21 cellular contexts compared by ENCODE assay signal in the genomic region with DNA sequence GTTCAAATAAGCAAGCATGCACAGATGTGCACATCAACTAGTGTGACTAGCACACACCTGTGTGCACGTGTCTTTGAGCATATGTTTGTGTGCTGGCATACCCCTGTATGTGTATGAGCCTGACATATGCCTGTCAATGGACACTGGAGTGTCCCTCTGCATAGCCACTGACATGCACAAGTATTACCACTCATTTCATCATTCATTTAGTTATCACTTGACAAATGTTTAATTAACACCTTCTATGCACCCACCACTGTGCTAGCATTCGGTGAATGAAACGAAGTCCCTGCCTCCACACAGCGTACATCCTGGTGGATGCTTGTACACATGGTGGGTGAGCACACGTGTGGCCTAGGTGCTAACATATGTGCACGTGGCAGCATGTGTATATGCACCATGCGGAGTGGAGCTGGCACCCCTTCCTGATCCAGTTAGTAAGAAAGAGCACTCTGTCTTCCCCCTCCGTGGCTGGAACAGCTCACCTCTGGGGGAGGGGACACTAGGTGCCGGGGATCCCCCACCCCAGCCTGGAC.
A peak's percentile ranks its signal among the peaks of the same experiment; 100 is the strongest.
DNase-seq lines count a peak whose midpoint lies in the region; ATAC-seq, FAIRE-seq and TF ChIP-seq lines count a peak whose summit lies in the region.
"Had no signal": no experiment of that assay in that cellular context is flagged by ENCODE, and none has a peak within 500 bp of the region (broad histone marks: within the 10 kb centered on the region; RNA-seq: fewer than 3 reads in every experiment).

No MANE protein-coding gene starts in this region.

- no peak overlapping the region for H3K4me3 ChIP-seq in K562
- no peak overlapping the region for H3K4me3 ChIP-seq in gastrocnemius medialis
- no peak overlapping the region for H3K4me3 ChIP-seq in testis
- H3K4me3 ChIP-seq: A549, GM23248 had no signal

- FAIRE-seq in K562 (lab: Jason Lieb, UNC) = no peak
- FAIRE-seq: A549, D721Med, G401.6, GM12891, GM19239, H54, HTR-8/SVneo had no signal

- TF ChIP-seq EP300 in K562 (IDR thresholded peaks at IDR 0.05; ENCODE audit: low read length) = no peak

- H3K4me2 ChIP-seq in K562 (ENCODE audit: insufficient read depth, low read length) = no peak overlapping the region
- H3K4me2 ChIP-seq: A549 had no signal

- no peaks in the 10 kb centered on the region for H3K9me3 ChIP-seq in K562 (replicated peaks; ENCODE audit: control insufficient read depth, insufficient read depth, low read depth, low read length)
- no peaks in the 10 kb centered on the region for H3K9me3 ChIP-seq in gastrocnemius medialis
- no peaks in the 10 kb centered on the region for H3K9me3 ChIP-seq in testis
- H3K9me3 ChIP-seq: Caco-2 had no signal

- no TSS peak for BruUV-seq in K562 (replicated peaks; lab: Mats Ljungman, UMichigan)

- no peak overlapping the region for H3K9ac ChIP-seq in K562 (ENCODE audit: insufficient read depth in 1 of 2, low read depth in 2 of 2, low read length in 2 of 2)
- H3K9ac ChIP-seq: GM23248 had no signal

- POLR2A ChIA-PET in K562 (lab: Yijun Ruan, JAX) = no interaction called here

- 6% methylated on average over 9 of the region's 9 CpGs for WGBS in K562 (ENCODE audit: insufficient coverage, low coverage, missing lambda C conversion rate)
- WGBS in testis, 2 donors = 89 to 92% methylated on average over 5 to 9 of the region's 9 CpGs

- no peak for TF ChIP-seq CTCF in K562 (IDR thresholded peaks at IDR 0.05 in 2 of 3, conservative IDR thresholded peaks at IDR 0.05 in 1 of 3; ENCODE audit: insufficient read depth in 2 of 3, low read depth in 1 of 3, low read length in 3 of 3)
- TF ChIP-seq CTCF in gastrocnemius medialis (IDR thresholded peaks at IDR 0.05 in 4 of 5, conservative IDR thresholded peaks at IDR 0.05 in 1 of 5) = no peak
- TF ChIP-seq CTCF in testis (IDR thresholded peaks at IDR 0.05) = no peak

- TF ChIP-seq RAD21 in K562 (CRISPR knock-in tag; conservative IDR thresholded peaks at IDR 0.05 in 1 of 2, IDR thresholded peaks at IDR 0.05 in 1 of 2) = no peak

- H3K27ac ChIP-seq in K562 (ENCODE audit: extremely low read depth, low read depth, low read length) (no peak overlapping the region; the same call in 2 of the 3 replicates), gastrocnemius medialis (peak overlapping the region in 3 of 4 donors; percentile 60 to 89 (median 80)), testis (no peak overlapping the region)
- H3K27ac ChIP-seq: 22Rv1, A549, C4-2B, GM23248 had no signal

- ATAC-seq in K562 (no peak), gastrocnemius medialis (no peak)
- ATAC-seq: A549 had no signal

- DNase-seq in NCI-H82 (lab: John Stamatoyannopoulos, UW) = peak; percentile 53
- no peak for DNase-seq in NCI-H82 treated with DMSO at 0.1 percent for 48 hours (lab: John Stamatoyannopoulos, UW; ENCODE audit: unreplicated experiment)
- DNase-seq in K562 (ENCODE audit: extremely low read depth in 1 of 4, low spot score in 3 of 4) = no peak
- no peak for DNase-seq in gastrocnemius medialis
- DNase-seq in NCI-H526 treated with DMSO at 0.1 percent for 48 hours (lab: John Stamatoyannopoulos, UW) = no peak
- DNase-seq in testis = no peak
- DNase-seq in occipital lobe (lab: John Stamatoyannopoulos, UW) = no peak
- DNase-seq: AML-193; Caco-2; CD4-positive, alpha-beta T cell; GM23248; HCEC 1CT had no signal

- no peaks in the 10 kb centered on the region for H3K9me1 ChIP-seq in K562 (ENCODE audit: control insufficient read depth, insufficient read depth, low read length)

- intact Hi-C loops in K562 (cut with micrococcal nuclease) (loop anchor here (10.0 kb wide), 1 partner anchor 101 kb away; no protein-coding TSS in a partner anchor), gastrocnemius medialis (cut with DNase I; ENCODE audit: low total_unique reads) (loop anchor here (10.0 kb wide), 1 partner anchor 191 kb away; no protein-coding TSS in a partner anchor), testis (cut with DNase I; ENCODE audit: low total_unique reads) (no loop called here)

- H3K36me3 ChIP-seq in K562 (ENCODE audit: control insufficient read depth, insufficient read depth, low read length) = no peaks in the 10 kb centered on the region
- H3K36me3 ChIP-seq in gastrocnemius medialis = no peaks in the 10 kb centered on the region
- H3K36me3 ChIP-seq in testis (ENCODE audit: low read depth, missing control alignments) = no peaks in the 10 kb centered on the region

- H3K4me1 ChIP-seq in K562 (replicated peaks in 1 of 2; ENCODE audit: control insufficient read depth in 2 of 2, insufficient read depth in 2 of 2, low read length in 2 of 2) = peaks cover 3 to 4% of the 10 kb centered on the region in 2 experiments; a peak in 2 of 5 replicates
- H3K4me1 ChIP-seq in gastrocnemius medialis = peaks cover 18 to 40% of the 10 kb centered on the region in 2 donors
- no peaks in the 10 kb centered on the region for H3K4me1 ChIP-seq in testis
- H3K4me1 ChIP-seq: Caco-2 had no signal

- no peak overlapping the region for H2AFZ ChIP-seq in K562 (ENCODE audit: low read depth, low read length)
- H2AFZ ChIP-seq: GM23248 had no signal

- H3K27me3 ChIP-seq in K562 (ENCODE audit: control insufficient read depth in 2 of 2, insufficient read depth in 2 of 2, low read length in 2 of 2) = peaks cover 0 to 21% of the 10 kb centered on the region in 2 experiments; a peak in 3 of 5 replicates
- no peaks in the 10 kb centered on the region for H3K27me3 ChIP-seq in gastrocnemius medialis
- no peaks in the 10 kb centered on the region for H3K27me3 ChIP-seq in testis

- in situ Hi-C loops in K562 (cut with MboI) (no loop called here), gastrocnemius medialis (cut with MboI; ENCODE audit: low sequenced_read_pairs in 4 of 4) (no loop called here)

- H4K20me1 ChIP-seq in K562 (replicated peaks; ENCODE audit: control insufficient read depth, insufficient read depth, low read length) = no peaks in the 10 kb centered on the region; the same call in 1 of the 2 replicates

- no peak for TF ChIP-seq POLR2A in K562 (conservative IDR thresholded peaks at IDR 0.05)
- no peak for TF ChIP-seq POLR2A in gastrocnemius medialis (IDR thresholded peaks at IDR 0.05)
- TF ChIP-seq POLR2A in testis (IDR thresholded peaks at IDR 0.05) = no peak

- H3K79me2 ChIP-seq in K562 (ENCODE audit: control insufficient read depth, insufficient read depth, low read length) = no peaks in the 10 kb centered on the region

- CTCF ChIA-PET in K562 (lab: Yijun Ruan, JAX; ENCODE audit: low intra/inter-chr PET ratio) = no interaction called here

TF ChIP-seq in K562, 482 proteins besides CTCF, POLR2A, EP300 and RAD21 (continues in another document):
- no peak for TF ChIP-seq ZNF699 (CRISPR knock-in tag; IDR thresholded peaks at IDR 0.05; ENCODE audit: insufficient replicate concordance)
- no peak for TF ChIP-seq BCL6 (CRISPR knock-in tag; IDR thresholded peaks at IDR 0.05)
- TF ChIP-seq ZEB2 (IDR thresholded peaks at IDR 0.05) = no peak

Comparison
In these comparisons a context has a peak if more than half of its experiments do, and no peak if none do; other contexts are left out.
1. H3K27ac ChIP-seq: peak in gastrocnemius medialis (3 of 4); none in K562 (single experiment) and testis (0 of 2).